Comparison of ENCODE assay signal across 22 cellular contexts in genomic region chr14:99221445-99221844, GRCh38. TPM values are rescaled to one million over a fixed set of nuclear protein-coding genes. Genes with fewer than 3 reads are reported as not detected.
DNase-seq lines count a peak whose midpoint lies in the region; ATAC-seq, FAIRE-seq and TF ChIP-seq lines count a peak whose summit lies in the region.
"Had no signal": no experiment of that assay in that cellular context is flagged by ENCODE, and none has a peak within 500 bp of the region (broad histone marks: within the 10 kb centered on the region; RNA-seq: fewer than 3 reads in every experiment).

No MANE protein-coding gene starts in this region.

- H3K27ac ChIP-seq in CD4-positive, CD25-positive, alpha-beta regulatory T cell (ENCODE audit: insufficient read depth, low read length, poor library complexity, severe bottlenecking) = peak overlapping the region; percentile 99
- H3K27ac ChIP-seq in Peyer's patch (no peak overlapping the region), colonic mucosa (no peak overlapping the region)
- H3K27ac ChIP-seq: A549 had no signal

- H3K36me3 ChIP-seq in CD4-positive, CD25-positive, alpha-beta regulatory T cell (ENCODE audit: control insufficient read depth, insufficient read depth, low read length) = peaks cover 60% of the 10 kb centered on the region
- H3K36me3 ChIP-seq in Peyer's patch (no peaks in the 10 kb centered on the region), colonic mucosa (no peaks in the 10 kb centered on the region)

- H3K27ac Mint-ChIP-seq in activated CD4-positive, alpha-beta T cell treated with anti-CD3 and anti-CD28 coated beads, Interleukin-2, amount 10 ng/mL, durations not matched to agents 7 days and 5 days = peak overlapping the region; percentile 43
- peak overlapping the region in 2 of 3 donors; percentile 55 to 99 for H3K27ac Mint-ChIP-seq in CD4-positive, CD25-positive, alpha-beta regulatory T cell
- peak overlapping the region; percentile 100 for H3K27ac Mint-ChIP-seq in T-helper 17 cell
- no peak overlapping the region for H3K27ac Mint-ChIP-seq in chondrocyte (ENCODE audit: unreplicated experiment)
- H3K27ac Mint-ChIP-seq: CD14-positive monocyte had no signal

- POLR2A ChIA-PET in activated CD4-positive, alpha-beta T cell treated with anti-CD3 and anti-CD28 coated beads, Interleukin-2, amount 10 ng/mL, durations not matched to agents 7 days and 5 days (lab: Charles Lee) = no interaction called here

- CTCF ChIA-PET in activated CD4-positive, alpha-beta T cell treated with anti-CD3 and anti-CD28 coated beads, Interleukin-2, amount 10 ng/mL, durations not matched to agents 7 days and 5 days (lab: Charles Lee) = interaction anchor here (1.0 to 1.6 kb wide), 2 partner anchors 14 to 27 kb away, joined by 3 to 5 read pairs; no protein-coding TSS in a partner anchor

- H3K9me3 Mint-ChIP-seq in activated CD4-positive, alpha-beta T cell treated with anti-CD3 and anti-CD28 coated beads, Interleukin-2, amount 10 ng/mL, durations not matched to agents 7 days and 5 days = no peaks in the 10 kb centered on the region
- no peaks in the 10 kb centered on the region for H3K9me3 Mint-ChIP-seq in CD4-positive, CD25-positive, alpha-beta regulatory T cell
- no peaks in the 10 kb centered on the region for H3K9me3 Mint-ChIP-seq in chondrocyte (ENCODE audit: low read depth)

- no peak for ATAC-seq in CD4-positive, CD25-positive, alpha-beta regulatory T cell (ENCODE audit: low read depth in 2 of 2)
- no peak for ATAC-seq in T-helper 17 cell
- ATAC-seq: A549, HepG2, Panc1 had no signal

- H3K4me3 ChIP-seq in CD4-positive, CD25-positive, alpha-beta regulatory T cell (ENCODE audit: low read depth, low read length) = no peak overlapping the region
- H3K4me3 ChIP-seq in Peyer's patch (no peak overlapping the region), colonic mucosa (no peak overlapping the region)
- H3K4me3 ChIP-seq: A549 had no signal

- no peak for DNase-seq in activated CD4-positive, alpha-beta T cell treated with anti-CD3 and anti-CD28 coated beads, Interleukin-2, amount 10 ng/mL, durations not matched to agents 7 days and 5 days
- no peak for DNase-seq in activated CD4-positive, alpha-beta T cell treated with anti-CD3 and anti-CD28 coated beads for 4 hours
- DNase-seq in CD4-positive, CD25-positive, alpha-beta regulatory T cell = no peak
- DNase-seq in T-helper 17 cell (no peak), chondrocyte (ENCODE audit: low spot score) (peak; percentile 81), Peyer's patch (no peak), urothelium cell line (ENCODE audit: low spot score) (no peak), colonic mucosa (no peak)
- DNase-seq: DND-41, GDM1, HCEC 1CT, MM.1S, NCI-H1105 treated with DMSO at 0.1 percent for 48 hours, NCI-H187 treated with DMSO at 0.1 percent for 48 hours, NCI-H82 had no signal

- H3K9ac ChIP-seq in colonic mucosa (ENCODE audit: low read depth in 2 of 2, low read length in 2 of 2) = no peak overlapping the region

- no peaks in the 10 kb centered on the region for H3K27me3 Mint-ChIP-seq in activated CD4-positive, alpha-beta T cell treated with anti-CD3 and anti-CD28 coated beads, Interleukin-2, amount 10 ng/mL, durations not matched to agents 7 days and 5 days
- no peaks in the 10 kb centered on the region for H3K27me3 Mint-ChIP-seq in CD4-positive, CD25-positive, alpha-beta regulatory T cell
- no peaks in the 10 kb centered on the region for H3K27me3 Mint-ChIP-seq in T-helper 17 cell
- peaks cover 51% of the 10 kb centered on the region for H3K27me3 Mint-ChIP-seq in chondrocyte (ENCODE audit: low read depth)

- peaks cover 75% of the 10 kb centered on the region for H3K36me3 Mint-ChIP-seq in activated CD4-positive, alpha-beta T cell treated with anti-CD3 and anti-CD28 coated beads, Interleukin-2, amount 10 ng/mL, durations not matched to agents 7 days and 5 days (ENCODE audit: low read depth)
- peaks cover 54% of the 10 kb centered on the region for H3K36me3 Mint-ChIP-seq in CD4-positive, CD25-positive, alpha-beta regulatory T cell
- H3K36me3 Mint-ChIP-seq in T-helper 17 cell (ENCODE audit: low read depth) = peaks cover 12% of the 10 kb centered on the region
- no peaks in the 10 kb centered on the region for H3K36me3 Mint-ChIP-seq in chondrocyte (ENCODE audit: low read depth)
- H3K36me3 Mint-ChIP-seq: CD14-positive monocyte had no signal

- H3K4me1 Mint-ChIP-seq in activated CD4-positive, alpha-beta T cell treated with anti-CD3 and anti-CD28 coated beads, Interleukin-2, amount 10 ng/mL, durations not matched to agents 7 days and 5 days = peaks cover 92% of the 10 kb centered on the region
- peaks cover 45 to 95% (median 79%) of the 10 kb centered on the region in 4 donors for H3K4me1 Mint-ChIP-seq in CD4-positive, CD25-positive, alpha-beta regulatory T cell
- H3K4me1 Mint-ChIP-seq in T-helper 17 cell (peaks cover 79% of the 10 kb centered on the region), chondrocyte (ENCODE audit: low read depth) (peaks cover 17% of the 10 kb centered on the region)
- H3K4me1 Mint-ChIP-seq: CD14-positive monocyte had no signal

- intact Hi-C loops in colonic mucosa (cut with DNase I) = no loop called here

- no peak for FAIRE-seq in urothelium cell line (lab: Jason Lieb, UNC)
- FAIRE-seq: A549, GM12892, GM19239, HepG2 had no signal

- TF ChIP-seq POLR2A in Peyer's patch (IDR thresholded peaks at IDR 0.05) = no peak

- no peaks in the 10 kb centered on the region for H3K27me3 ChIP-seq in CD4-positive, CD25-positive, alpha-beta regulatory T cell (ENCODE audit: control insufficient read depth, insufficient read depth, low read length)
- no peaks in the 10 kb centered on the region for H3K27me3 ChIP-seq in Peyer's patch
- no peaks in the 10 kb centered on the region for H3K27me3 ChIP-seq in colonic mucosa

- TF ChIP-seq CTCF in chondrocyte (IDR thresholded peaks at IDR 0.05) (no peak), Peyer's patch (IDR thresholded peaks at IDR 0.05) (no peak), colonic mucosa (IDR thresholded peaks at IDR 0.05) (no peak)

- peaks cover 94% of the 10 kb centered on the region for H3K4me1 ChIP-seq in CD4-positive, CD25-positive, alpha-beta regulatory T cell (ENCODE audit: control insufficient read depth, insufficient read depth, low read length, poor library complexity, severe bottlenecking)
- H3K4me1 ChIP-seq in Peyer's patch (no peaks in the 10 kb centered on the region), colonic mucosa (no peaks in the 10 kb centered on the region)
- H3K4me1 ChIP-seq: A549 had no signal

- no peaks in the 10 kb centered on the region for H3K9me3 ChIP-seq in CD4-positive, CD25-positive, alpha-beta regulatory T cell (ENCODE audit: control insufficient read depth in 2 of 2, low read length in 2 of 2)
- H3K9me3 ChIP-seq in T-helper 17 cell (ENCODE audit: control insufficient read depth, low read length, poor library complexity, severe bottlenecking) (no peaks in the 10 kb centered on the region), Peyer's patch (no peaks in the 10 kb centered on the region), colonic mucosa (no peaks in the 10 kb centered on the region)
- H3K9me3 ChIP-seq: A549 had no signal

- no peak overlapping the region for H3K4me3 Mint-ChIP-seq in activated CD4-positive, alpha-beta T cell treated with anti-CD3 and anti-CD28 coated beads, Interleukin-2, amount 10 ng/mL, durations not matched to agents 7 days and 5 days
- peak overlapping the region; percentile 30 to 84 (median 40) for H3K4me3 Mint-ChIP-seq in CD4-positive, CD25-positive, alpha-beta regulatory T cell
- peak overlapping the region; percentile 36 for H3K4me3 Mint-ChIP-seq in T-helper 17 cell
- no peak overlapping the region for H3K4me3 Mint-ChIP-seq in chondrocyte (ENCODE audit: unreplicated experiment)
- H3K4me3 Mint-ChIP-seq: CD14-positive monocyte had no signal

RNA-seq across cellular contexts. Expression of gene BCL11B, which starts 50.6 kb away (rescaled TPM):
- 100 to 1,000 TPM; 115 to 116 TPM for total RNA-seq in activated CD4-positive, alpha-beta T cell treated with anti-CD3 and anti-CD28 coated beads, Interleukin-2, amount 10 ng/mL, durations not matched to agents 7 days and 5 days
- total RNA-seq in CD4-positive, CD25-positive, alpha-beta regulatory T cell = 210 TPM
- 1 to 10 TPM; 5.3 to 5.7 (median 5.4) TPM for polyA plus RNA-seq in CD4-positive, CD25-positive, alpha-beta regulatory T cell
- total RNA-seq in T-helper 17 cell (100 to 1,000 TPM; 167 to 174 TPM), chondrocyte (0.10 to 0.23 TPM (median 0.17 TPM) in 3 replicates), Peyer's patch (10 to 100 TPM in 2 of 4 donors, 1 to 10 TPM in 2; 7.7 to 10.2 (median 10.0) TPM), colonic mucosa (10 to 100 TPM in 1 of 2 donors, 1 to 10 TPM in 1; 5.6 to 10.4 TPM)
- total RNA-seq: HepG2, NCI-H460 had no signal
- polyA plus RNA-seq: CD14-positive monocyte, HepG2 had no signal

Comparison
In these comparisons a context has a peak if more than half of its experiments do, and no peak if none do; other contexts are left out.
1. H3K4me3 Mint-ChIP-seq: peak in CD4-positive, CD25-positive, alpha-beta regulatory T cell (4 of 4) and T-helper 17 cell (single experiment); none in activated CD4-positive, alpha-beta T cell treated with anti-CD3 and anti-CD28 coated beads, Interleukin-2, amount 10 ng/mL, durations not matched to agents 7 days and 5 days (single experiment) and chondrocyte (single experiment).
2. RNA of gene BCL11B, which starts 50.6 kb away (total RNA-seq): 210 TPM in CD4-positive, CD25-positive, alpha-beta regulatory T cell (single experiment), 167 to 174 TPM in T-helper 17 cell and 115 to 116 TPM in activated CD4-positive, alpha-beta T cell treated with anti-CD3 and anti-CD28 coated beads, Interleukin-2, amount 10 ng/mL, durations not matched to agents 7 days and 5 days; 5.6 to 10.4 TPM in colonic mucosa, 7.7 to 10.2 TPM in Peyer's patch and 0.10 to 0.23 TPM in chondrocyte; every median in the first group is over 10 times any median in the second.